ENCODE assay signal across 8 cellular contexts in the genomic region with DNA sequence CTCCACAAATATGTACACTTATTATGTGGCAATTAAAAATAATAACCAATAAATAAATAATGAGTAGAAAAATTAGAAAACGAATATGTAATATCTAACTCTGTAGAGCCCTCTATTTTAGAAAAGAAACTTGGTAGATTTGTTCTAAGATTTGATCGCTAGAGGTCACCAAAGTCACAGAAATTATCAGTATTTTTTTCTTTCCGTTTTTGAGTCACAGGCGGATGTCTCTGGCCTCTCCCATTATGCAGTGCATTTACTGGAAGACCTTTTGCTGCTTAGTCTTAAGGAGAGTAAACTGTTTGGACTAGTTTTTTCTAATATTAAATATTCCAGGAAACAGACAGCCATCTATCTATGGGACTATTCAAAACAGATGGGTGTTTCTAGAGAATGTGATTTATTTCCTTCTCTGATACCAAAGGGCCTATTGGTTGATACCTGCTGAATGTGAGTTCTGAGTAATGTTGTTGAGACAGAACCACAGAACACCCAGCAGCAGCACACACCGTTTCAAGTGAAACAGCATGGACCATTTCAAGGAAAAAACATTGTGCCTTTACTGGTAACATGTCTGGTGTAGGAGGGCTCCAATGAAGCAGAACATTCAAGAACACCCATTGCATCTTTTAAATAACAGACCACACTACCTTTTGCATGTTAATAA. TPM values are rescaled to one million over a fixed set of nuclear protein-coding genes. Genes with fewer than 3 reads are reported as not detected.
DNase-seq lines count a peak whose midpoint lies in the region; ATAC-seq, FAIRE-seq and TF ChIP-seq lines count a peak whose summit lies in the region.

No MANE protein-coding gene starts in this region.

- H3K27me3 Mint-ChIP-seq in GM23338 (ENCODE audit: insufficient read depth, low read depth, poor library complexity) = no peaks in the 10 kb centered on the region

- no peaks in the 10 kb centered on the region for H3K9me3 ChIP-seq in colonic mucosa

- no peak overlapping the region for H2AFZ ChIP-seq in GM23338

- peak; percentile 55 to 62 for TF ChIP-seq CTCF in GM23338 (conservative IDR thresholded peaks at IDR 0.05; ENCODE audit: low read depth in 2 of 2)
- peak; percentile 39 for TF ChIP-seq CTCF in colonic mucosa (IDR thresholded peaks at IDR 0.05)

- H3K4me3 ChIP-seq in GM23338 = no peak overlapping the region
- H3K4me3 ChIP-seq in colonic mucosa = no peak overlapping the region

- no peaks in the 10 kb centered on the region for H3K9me3 Mint-ChIP-seq in GM23338

- peak; percentile 96 for FAIRE-seq in G401.6 (lab: Jason Lieb, UNC)

- H3K27ac ChIP-seq in GM23338 (ENCODE audit: low read depth) (no peak overlapping the region), colonic mucosa (no peak overlapping the region)

- no peaks in the 10 kb centered on the region for H3F3A ChIP-seq in GM23338 (replicated peaks; ENCODE audit: low read depth)

- ATAC-seq in GM23338 = peak; percentile 64

- H3K4me2 ChIP-seq in GM23338 = no peak overlapping the region

- H3K79me2 ChIP-seq in GM23338 (replicated peaks; ENCODE audit: insufficient read depth) = no peaks in the 10 kb centered on the region

- in situ Hi-C loops in ACHN (cut with HindIII; ENCODE audit: low pct_ligation_motif_present, low pct_unique_long_range_greater_than_20kb, low sequenced_read_pairs) (no loop called here), KBM-7 (cut with MboI; ENCODE audit: low pct_unique_long_range_greater_than_20kb, low sequenced_read_pairs) (loop anchor here (25.0 kb wide), 1 partner anchor 888 kb away; no protein-coding TSS in a partner anchor)

- no peaks in the 10 kb centered on the region for H3K36me3 Mint-ChIP-seq in GM23338 (ENCODE audit: low read depth)

- no peak overlapping the region for H3K4me3 Mint-ChIP-seq in GM23338

- no peaks in the 10 kb centered on the region for H3K9me2 ChIP-seq in GM23338 (ENCODE audit: insufficient read depth)

- H3K4me1 ChIP-seq in GM23338 (ENCODE audit: insufficient read depth) = 0 out of 2 replicates have a peak, but pooled peaks cover 10% of the 10 kb centered on the region
- H3K4me1 ChIP-seq in colonic mucosa = no peaks in the 10 kb centered on the region

- H4K20me1 ChIP-seq in GM23338 (replicated peaks; ENCODE audit: insufficient read depth) = no peaks in the 10 kb centered on the region

- H3K36me3 ChIP-seq in GM23338 (ENCODE audit: insufficient read depth) (no peaks in the 10 kb centered on the region), colonic mucosa (no peaks in the 10 kb centered on the region)

- no peak overlapping the region; the same call in 1 of the 2 replicates for H3K27ac Mint-ChIP-seq in GM23338

- DNase-seq in ACHN (peak; percentile 60), GM23338 (ENCODE audit: low spot score) (peak; percentile 70), KBM-7 (peak; percentile 65), SHP77 (lab: John Stamatoyannopoulos, UW) (peak; percentile 14 to 40), colonic mucosa (no peak), medulla oblongata (ENCODE audit: extremely low spot score) (peak; percentile 83), HK-2 (ENCODE audit: unreplicated experiment) (no peak)

- intact Hi-C loops in colonic mucosa (cut with DNase I) = loop anchor here (5.0 kb wide), 2 partner anchors 613 to 888 kb away; no protein-coding TSS in a partner anchor

- H3K4me1 Mint-ChIP-seq in GM23338 = peaks cover 17% of the 10 kb centered on the region

- no peaks in the 10 kb centered on the region for H3K27me3 ChIP-seq in GM23338 (ENCODE audit: insufficient read depth)
- H3K27me3 ChIP-seq in colonic mucosa = no peaks in the 10 kb centered on the region

- no peak overlapping the region for H3K9ac ChIP-seq in colonic mucosa (ENCODE audit: low read depth in 2 of 2, low read length in 2 of 2)

TF ChIP-seq in GM23338, 12 proteins besides CTCF, POLR2A, EP300 and RAD21 (continues in another document):
- no peak for TF ChIP-seq EZH2phosphoT487 (IDR thresholded peaks at IDR 0.05; ENCODE audit: unreplicated experiment)
- TF ChIP-seq, protein P1, sequence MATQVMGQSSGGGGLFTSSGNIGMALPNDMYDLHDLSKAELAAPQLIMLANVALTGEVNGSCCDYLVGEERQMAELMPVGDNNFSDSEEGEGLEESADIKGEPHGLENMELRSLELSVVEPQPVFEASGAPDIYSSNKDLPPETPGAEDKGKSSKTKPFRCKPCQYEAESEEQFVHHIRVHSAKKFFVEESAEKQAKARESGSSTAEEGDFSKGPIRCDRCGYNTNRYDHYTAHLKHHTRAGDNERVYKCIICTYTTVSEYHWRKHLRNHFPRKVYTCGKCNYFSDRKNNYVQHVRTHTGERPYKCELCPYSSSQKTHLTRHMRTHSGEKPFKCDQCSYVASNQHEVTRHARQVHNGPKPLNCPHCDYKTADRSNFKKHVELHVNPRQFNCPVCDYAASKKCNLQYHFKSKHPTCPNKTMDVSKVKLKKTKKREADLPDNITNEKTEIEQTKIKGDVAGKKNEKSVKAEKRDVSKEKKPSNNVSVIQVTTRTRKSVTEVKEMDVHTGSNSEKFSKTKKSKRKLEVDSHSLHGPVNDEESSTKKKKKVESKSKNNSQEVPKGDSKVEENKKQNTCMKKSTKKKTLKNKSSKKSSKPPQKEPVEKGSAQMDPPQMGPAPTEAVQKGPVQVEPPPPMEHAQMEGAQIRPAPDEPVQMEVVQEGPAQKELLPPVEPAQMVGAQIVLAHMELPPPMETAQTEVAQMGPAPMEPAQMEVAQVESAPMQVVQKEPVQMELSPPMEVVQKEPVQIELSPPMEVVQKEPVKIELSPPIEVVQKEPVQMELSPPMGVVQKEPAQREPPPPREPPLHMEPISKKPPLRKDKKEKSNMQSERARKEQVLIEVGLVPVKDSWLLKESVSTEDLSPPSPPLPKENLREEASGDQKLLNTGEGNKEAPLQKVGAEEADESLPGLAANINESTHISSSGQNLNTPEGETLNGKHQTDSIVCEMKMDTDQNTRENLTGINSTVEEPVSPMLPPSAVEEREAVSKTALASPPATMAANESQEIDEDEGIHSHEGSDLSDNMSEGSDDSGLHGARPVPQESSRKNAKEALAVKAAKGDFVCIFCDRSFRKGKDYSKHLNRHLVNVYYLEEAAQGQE (IDR thresholded peaks at IDR 0.05; ENCODE audit: unreplicated experiment) = no peak
- no peak for TF ChIP-seq EZH2 (IDR thresholded peaks at IDR 0.05; ENCODE audit: low read depth, unreplicated experiment)
- TF ChIP-seq, protein P2, sequence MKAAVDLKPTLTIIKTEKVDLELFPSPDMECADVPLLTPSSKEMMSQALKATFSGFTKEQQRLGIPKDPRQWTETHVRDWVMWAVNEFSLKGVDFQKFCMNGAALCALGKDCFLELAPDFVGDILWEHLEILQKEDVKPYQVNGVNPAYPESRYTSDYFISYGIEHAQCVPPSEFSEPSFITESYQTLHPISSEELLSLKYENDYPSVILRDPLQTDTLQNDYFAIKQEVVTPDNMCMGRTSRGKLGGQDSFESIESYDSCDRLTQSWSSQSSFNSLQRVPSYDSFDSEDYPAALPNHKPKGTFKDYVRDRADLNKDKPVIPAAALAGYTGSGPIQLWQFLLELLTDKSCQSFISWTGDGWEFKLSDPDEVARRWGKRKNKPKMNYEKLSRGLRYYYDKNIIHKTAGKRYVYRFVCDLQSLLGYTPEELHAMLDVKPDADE (IDR thresholded peaks at IDR 0.05) = no peak

RNA-seq across cellular contexts. Expression of a gene that starts 34.0 kb away (rescaled TPM):
- total RNA-seq in GM23338 (2014; rRNA removed; shearing (Covaris generic)) = not detected in 2 replicates
- not detected in 2 replicates for polyA plus RNA-seq in GM23338 (2016; fragmentation: Nextera tagmentation; extraction: Ambion mirVana)
- under 1 TPM in 1 of 2 donors, not detected in 1; 0.27 TPM for total RNA-seq in colonic mucosa

Comparison
In these comparisons a context has a peak if more than half of its experiments do, and no peak if none do; other contexts are left out.
1. DNase-seq: peak in ACHN (single experiment), GM23338 (single experiment), KBM-7 (single experiment), SHP77 (2 of 2) and medulla oblongata (single experiment); none in colonic mucosa (single experiment) and HK-2 (single experiment).